ENCODE assay signal across 1 cellular context in genomic region chr20:25025986-25026605, GRCh38.
TF ChIP-seq lines count a peak whose summit lies in the region.

No MANE protein-coding gene starts in this region.

TF ChIP-seq in HepG2, 621 proteins besides CTCF, POLR2A, EP300 and RAD21:
- TF ChIP-seq IRX3 (CRISPR knock-in tag; IDR thresholded peaks at IDR 0.05; ENCODE audit: borderline replicate concordance, low read depth) (no peak), TCF7 (IDR thresholded peaks at IDR 0.05; ENCODE audit: low read depth) (no peak), ZFP1 (CRISPR knock-in tag; IDR thresholded peaks at IDR 0.05) (no peak), ZNF556 (CRISPR knock-in tag; IDR thresholded peaks at IDR 0.05; ENCODE audit: borderline replicate concordance) (no peak)
